ENCODE assay signal across 16 cellular contexts in genomic region chr16:88713568-88714419, GRCh38. TPM values are rescaled to one million over a fixed set of nuclear protein-coding genes. Genes with fewer than 3 reads are reported as not detected.
A peak's percentile ranks its signal among the peaks of the same experiment; 100 is the strongest.
DNase-seq lines count a peak whose midpoint lies in the region; ATAC-seq and TF ChIP-seq lines count a peak whose summit lies in the region.
"Had no signal": no experiment of that assay in that cellular context is flagged by ENCODE, and none has a peak within 500 bp of the region (broad histone marks: within the 10 kb centered on the region; RNA-seq: fewer than 3 reads in every experiment).

No MANE protein-coding gene starts in this region.

- CTCF ChIA-PET in mammary epithelial cell (lab: Charles Lee; ENCODE audit: low non-redundant PET): no interaction called here

- TF ChIP-seq POLR2A in breast epithelium (IDR thresholded peaks at IDR 0.05): no peak

- H3K27me3 ChIP-seq in mammary epithelial cell (ENCODE audit: insufficient read depth, low read length): no peaks in the 10 kb centered on the region
- H3K27me3 ChIP-seq in breast epithelium: no peaks in the 10 kb centered on the region
- no peaks in the 10 kb centered on the region for H3K27me3 ChIP-seq in RWPE2 (ENCODE audit: insufficient read depth, poor library complexity, severe bottlenecking)
- no peaks in the 10 kb centered on the region for H3K27me3 ChIP-seq in HAP-1 (ENCODE audit: low read depth)
- H3K27me3 ChIP-seq: upper lobe of left lung had no signal

- intact Hi-C loops in mammary epithelial cell (cut with micrococcal nuclease): no loop called here
- intact Hi-C loops in breast epithelium (cut with DNase I; ENCODE audit: low total_unique reads): no loop called here

- DNase-seq in mammary epithelial cell: peak; percentile 27
- DNase-seq in breast epithelium (ENCODE audit: low spot score in 2 of 2): no peak
- DNase-seq in RWPE2 (ENCODE audit: low spot score): no peak
- peak; percentile 53 for DNase-seq in iris pigment epithelial cell (ENCODE audit: low read depth)
- no peak for DNase-seq in HAP-1 (ENCODE audit: low spot score in 2 of 2)
- DNase-seq in GM13976 (ENCODE audit: low spot score): no peak
- DNase-seq in NCI-H2081 treated with DMSO at 0.1 percent for 48 hours (lab: John Stamatoyannopoulos, UW): no peak
- no peak for DNase-seq in RPMI8226
- DNase-seq: activated naive CD8-positive, alpha-beta T cell treated with anti-CD3 and anti-CD28 coated beads, Interleukin-2, amount 10 ng/mL, durations not matched to agents 7 days and 5 days; activated T-cell treated with anti-CD3 and anti-CD28 coated beads, Interleukin-2, amount 50 U/mL, for 4 hours; EL; hypothalamus; NCI-H146; NCI-H446 treated with DMSO at 0.1 percent for 48 hours had no signal

- in situ Hi-C loops in mammary epithelial cell (cut with MboI; ENCODE audit: low sequenced_read_pairs in 2 of 2): no loop called here
- in situ Hi-C loops in HAP-1 (cut with MboI; ENCODE audit: low sequenced_read_pairs): no loop called here
- in situ Hi-C loops in GM13976 (cut with MboI; ENCODE audit: low sequenced_read_pairs, unreplicated experiment): no loop called here

- H3K9me3 ChIP-seq in mammary epithelial cell (replicated peaks; ENCODE audit: insufficient read depth, low read length) (no peaks in the 10 kb centered on the region), breast epithelium (no peaks in the 10 kb centered on the region), RWPE2 (ENCODE audit: severe bottlenecking) (no peaks in the 10 kb centered on the region), HAP-1 (no peaks in the 10 kb centered on the region)
- H3K9me3 ChIP-seq: upper lobe of left lung had no signal

- 86% methylated on average over 24 of the region's 30 CpGs for WGBS in mammary epithelial cell (ENCODE audit: low coverage, missing lambda C conversion rate)

- H3K27ac ChIP-seq in mammary epithelial cell (ENCODE audit: insufficient read depth, low read depth, low read length) (no peak overlapping the region), breast epithelium (no peak overlapping the region), RWPE2 (ENCODE audit: poor library complexity, severe bottlenecking) (no peak overlapping the region)
- H3K27ac ChIP-seq: SK-N-MC, upper lobe of left lung had no signal

- peaks cover 19% of the 10 kb centered on the region for H3K79me2 ChIP-seq in mammary epithelial cell (ENCODE audit: insufficient read depth, low read length)

- H4K20me1 ChIP-seq in mammary epithelial cell (ENCODE audit: insufficient read depth, low read length): peaks cover 1% of the 10 kb centered on the region

- H3K4me3 ChIP-seq in mammary epithelial cell (replicated peaks in 1 of 3; ENCODE audit: insufficient read depth in 1 of 3, low read depth in 2 of 3, low read length in 3 of 3): no peak overlapping the region
- no peak overlapping the region for H3K4me3 ChIP-seq in breast epithelium
- no peak overlapping the region for H3K4me3 ChIP-seq in RWPE2 (ENCODE audit: severe bottlenecking)
- no peak overlapping the region for H3K4me3 ChIP-seq in HAP-1
- H3K4me3 ChIP-seq: SK-N-MC, upper lobe of left lung had no signal

- no peak overlapping the region for H3K9ac ChIP-seq in mammary epithelial cell (ENCODE audit: insufficient read depth, low read length)

- H2AFZ ChIP-seq in mammary epithelial cell (ENCODE audit: low read depth, low read length): no peak overlapping the region

- BruUV-seq in mammary epithelial cell (replicated peaks; lab: Mats Ljungman, UMichigan): no TSS peak

- TF ChIP-seq CTCF in mammary epithelial cell (conservative IDR thresholded peaks at IDR 0.05 in 1 of 2, IDR thresholded peaks at IDR 0.05 in 1 of 2; ENCODE audit: extremely low read depth in 1 of 2, insufficient read depth in 1 of 2, low read depth in 1 of 2, low read length in 2 of 2): no peak
- TF ChIP-seq CTCF in breast epithelium (IDR thresholded peaks at IDR 0.05): no peak
- TF ChIP-seq CTCF in RWPE2 (IDR thresholded peaks at IDR 0.05; ENCODE audit: poor library complexity, severe bottlenecking): no peak
- TF ChIP-seq CTCF in GM13976 (IDR thresholded peaks at IDR 0.05; ENCODE audit: borderline replicate concordance, control extremely low read depth, extremely low read depth, insufficient read depth, missing control alignments): no peak

- H3K4me1 ChIP-seq in mammary epithelial cell (ENCODE audit: insufficient read depth, low read length) (no peaks in the 10 kb centered on the region), breast epithelium (no peaks in the 10 kb centered on the region), RWPE2 (ENCODE audit: insufficient read depth, poor library complexity, severe bottlenecking) (no peaks in the 10 kb centered on the region), HAP-1 (no peaks in the 10 kb centered on the region)
- H3K4me1 ChIP-seq: upper lobe of left lung had no signal

- dilution Hi-C loops in mammary epithelial cell (cut with HindIII; ENCODE audit: low sequenced_read_pairs): no loop called here

- peak; percentile 46 for ATAC-seq in RWPE2 (ENCODE audit: low read depth)
- ATAC-seq: activated T-cell treated with anti-CD3 and anti-CD28 coated beads, Interleukin-2, amount 50 U/mL, for 4 hours had no signal

- no peak overlapping the region for H3K4me2 ChIP-seq in mammary epithelial cell (ENCODE audit: insufficient read depth, low read depth, low read length)

- peaks cover 19% of the 10 kb centered on the region for H3K36me3 ChIP-seq in mammary epithelial cell (ENCODE audit: insufficient read depth, low read length)
- peaks cover 21% of the 10 kb centered on the region for H3K36me3 ChIP-seq in breast epithelium
- H3K36me3 ChIP-seq in RWPE2 (ENCODE audit: low read depth): peaks cover 56% of the 10 kb centered on the region
- H3K36me3 ChIP-seq in HAP-1 (replicated peaks): peaks cover 53% of the 10 kb centered on the region

RNA-seq across cellular contexts. Expression of gene CTU2, which starts 7.5 kb away (rescaled TPM):
- total RNA-seq in mammary epithelial cell (10 to 100 TPM; 13.2 to 26.5 TPM), breast epithelium (1 to 10 TPM; 7.3 to 8.2 (median 7.8) TPM)
- polyA plus RNA-seq in mammary epithelial cell: 12.8 TPM
- 12.3 TPM for polyA minus RNA-seq in mammary epithelial cell

RNA-seq across cellular contexts. Expression of gene RNF166, which starts 7.6 kb away (rescaled TPM):
- total RNA-seq in mammary epithelial cell (10 to 100 TPM in 1 of 2 donors, 1 to 10 TPM in 1; 9.8 to 11.2 TPM), breast epithelium (10 to 100 TPM; 19.2 to 22.0 (median 21.9) TPM)
- polyA plus RNA-seq in mammary epithelial cell: 5.1 TPM
- 1.7 TPM for polyA minus RNA-seq in mammary epithelial cell

RNA-seq across cellular contexts. Expression of gene SNAI3, which starts 27.5 kb away (rescaled TPM):
- total RNA-seq in mammary epithelial cell: not detected
- 0.07 TPM for polyA plus RNA-seq in mammary epithelial cell
- polyA minus RNA-seq in mammary epithelial cell: not detected
- under 1 TPM; 0.66 to 0.96 (median 0.73) TPM for total RNA-seq in breast epithelium

RNA-seq across cellular contexts. Expression of gene MVD, which starts 50.9 kb away (rescaled TPM):
- total RNA-seq in mammary epithelial cell (100 to 1,000 TPM in 1 of 2 donors, 10 to 100 TPM in 1; 57.7 to 171 TPM), breast epithelium (10 to 100 TPM; 17.4 to 21.3 (median 19.0) TPM)
- polyA plus RNA-seq in mammary epithelial cell: 136 TPM
- polyA minus RNA-seq in mammary epithelial cell: 54.3 TPM

Comparison
In these comparisons a context has a peak if more than half of its experiments do, and no peak if none do; other contexts are left out.
1. DNase-seq: peak in mammary epithelial cell (single experiment) and iris pigment epithelial cell (single experiment); none in breast epithelium (0 of 2), RWPE2 (single experiment), HAP-1 (0 of 2), GM13976 (single experiment), NCI-H2081 treated with DMSO at 0.1 percent for 48 hours (single experiment) and RPMI8226 (single experiment).